In the genomic region with DNA sequence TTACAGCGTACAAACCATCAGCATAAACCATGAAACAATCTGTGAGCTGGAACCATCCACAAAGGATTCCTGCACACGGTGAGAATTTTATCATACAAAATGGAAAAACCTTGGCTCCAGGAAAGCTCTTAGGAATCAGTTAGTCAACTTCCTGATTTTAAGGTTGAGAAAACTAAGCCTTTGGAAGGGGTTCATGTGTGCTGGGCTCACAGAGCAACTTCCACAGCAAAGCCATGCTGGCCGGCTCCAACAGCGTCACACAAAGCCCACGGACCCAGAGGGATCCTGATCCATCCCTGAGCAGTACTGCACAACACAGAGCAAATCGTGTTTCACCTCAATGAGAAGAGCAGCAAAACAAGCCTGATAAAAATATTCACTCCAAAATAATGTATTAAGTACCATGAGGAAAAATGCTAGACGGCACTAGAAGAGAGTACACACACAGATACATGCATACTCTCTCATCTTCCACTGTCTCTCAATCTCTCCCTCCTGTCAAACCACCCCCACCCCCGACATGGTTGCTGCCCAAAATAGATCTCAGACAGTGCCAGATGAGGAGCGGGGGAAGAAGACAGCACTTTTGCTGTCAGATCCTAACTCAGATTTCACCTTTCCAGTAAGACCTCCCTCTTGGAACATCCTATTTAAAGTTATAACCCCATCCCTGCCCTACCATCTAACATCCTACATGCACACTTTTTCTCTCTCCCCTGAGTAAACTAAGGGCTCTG, we compare ENCODE assay signal across 18 cellular contexts.
"Had no signal": no experiment of that assay in that cellular context is flagged by ENCODE, and none has a peak within 500 bp of the region (broad histone marks: within the 10 kb centered on the region; RNA-seq: fewer than 3 reads in every experiment).

No MANE protein-coding gene starts in this region.

- H3K9me3 ChIP-seq: body of pancreas, colonic mucosa, esophagus squamous epithelium, pancreas, tibial artery had no signal

- H3K36me3 ChIP-seq: colonic mucosa, esophagus squamous epithelium, pancreas, tibial artery had no signal

- H3K4me1 ChIP-seq: body of pancreas, colonic mucosa, esophagus squamous epithelium, pancreas had no signal

- DNase-seq: activated CD4-positive, alpha-beta memory T cell treated with anti-CD3 and anti-CD28 coated beads for 36 hours; activated CD4-positive, alpha-beta T cell treated with anti-CD3 and anti-CD28 coated beads for 1 hour; activated CD8-positive, alpha-beta memory T cell treated with anti-CD3 and anti-CD28 coated beads, Interleukin-2, amount 10 ng/mL, durations not matched to agents 7 days and 5 days; activated T-cell treated with anti-CD3 and anti-CD28 coated beads, Interleukin-2, amount 50 U/mL, for 1 hour; amniotic stem cell; body of pancreas; central memory CD4-positive, alpha-beta T cell; colonic mucosa; esophagus squamous epithelium; foreskin fibroblast; immature natural killer cell; naive B cell; pancreas; retina; stimulated activated CD4-positive, alpha-beta T cell treated with anti-CD3 and anti-CD28 coated beads, Interleukin-4, amount 100 ng/mL, for 24 hours; stimulated activated naive CD4-positive, alpha-beta T cell; tibial artery had no signal

- H3K4me3 ChIP-seq: body of pancreas, colonic mucosa, esophagus squamous epithelium, lung, pancreas, tibial artery had no signal

- ATAC-seq: activated CD8-positive, alpha-beta memory T cell treated with anti-CD3 and anti-CD28 coated beads, Interleukin-2, amount 10 ng/mL, durations not matched to agents 7 days and 5 days; body of pancreas; pancreas had no signal

- FAIRE-seq: pancreas had no signal

- H3K27ac ChIP-seq: body of pancreas, colonic mucosa, esophagus squamous epithelium, pancreas, tibial artery had no signal

- H3K27me3 ChIP-seq: body of pancreas, colonic mucosa, esophagus squamous epithelium, pancreas, tibial artery had no signal
